ENCODE assay signal across 8 cellular contexts in genomic region chr10:125720002-125720382, GRCh38. TPM values are rescaled to one million over a fixed set of nuclear protein-coding genes. Genes with fewer than 3 reads are reported as not detected.
DNase-seq lines count a peak whose midpoint lies in the region; ATAC-seq and TF ChIP-seq lines count a peak whose summit lies in the region.

No MANE protein-coding gene starts in this region.

- DNase-seq in Peyer's patch = no peak
- DNase-seq in esophagus muscularis mucosa (ENCODE audit: extremely low spot score) = no peak
- DNase-seq in GM10248 (ENCODE audit: extremely low spot score) = no peak
- no peak for DNase-seq in omental fat pad (ENCODE audit: low spot score)

- H3K4me3 ChIP-seq in Peyer's patch = peak overlapping the region; percentile 72 to 87 (median 82)
- peak overlapping the region; percentile 78 to 91 (median 84) for H3K4me3 ChIP-seq in esophagus muscularis mucosa
- peak overlapping the region; percentile 98 for H3K4me3 ChIP-seq in parathyroid adenoma (ENCODE audit: low read depth, low read length)

- CTCF ChIA-PET in GM10248 (lab: Yijun Ruan, JAX) = no interaction called here

- POLR2A ChIA-PET in GM10248 (lab: Yijun Ruan, JAX) = no interaction called here

- no peak for TF ChIP-seq EP300 in esophagus muscularis mucosa (IDR thresholded peaks at IDR 0.05)

- no peaks in the 10 kb centered on the region for H3K79me2 ChIP-seq in parathyroid adenoma

- H3K27me3 ChIP-seq in Peyer's patch = no peaks in the 10 kb centered on the region
- H3K27me3 ChIP-seq in esophagus muscularis mucosa = no peaks in the 10 kb centered on the region
- H3K27me3 ChIP-seq in parathyroid adenoma (ENCODE audit: control insufficient read depth, insufficient read depth, low read length) = no peaks in the 10 kb centered on the region

- H3K4me2 ChIP-seq in parathyroid adenoma (ENCODE audit: low read length) = peak overlapping the region; percentile 99

- H3K36me3 ChIP-seq in Peyer's patch (peaks cover 0 to 33% (median 0%) of the 10 kb centered on the region in 3 donors), esophagus muscularis mucosa (peaks cover 13 to 38% (median 32%) of the 10 kb centered on the region in 4 donors), parathyroid adenoma (ENCODE audit: control insufficient read depth, insufficient read depth, low read length) (no peaks in the 10 kb centered on the region)

- TF ChIP-seq POLR2A in Peyer's patch (IDR thresholded peaks at IDR 0.05) (no peak), esophagus muscularis mucosa (IDR thresholded peaks at IDR 0.05; ENCODE audit: low read depth) (no peak)

- H3K9me3 ChIP-seq in Peyer's patch (no peaks in the 10 kb centered on the region), esophagus muscularis mucosa (no peaks in the 10 kb centered on the region), parathyroid adenoma (ENCODE audit: control insufficient read depth, low read length) (no peaks in the 10 kb centered on the region)

- H2AFZ ChIP-seq in parathyroid adenoma = peak overlapping the region; percentile 92

- peak overlapping the region; percentile 79 to 88 (median 84) for H3K27ac ChIP-seq in Peyer's patch
- peak overlapping the region; percentile 85 to 94 (median 90) for H3K27ac ChIP-seq in esophagus muscularis mucosa (replicated peaks in 1 of 4)
- peak overlapping the region; percentile 55 for H3K27ac ChIP-seq in parathyroid adenoma

- TF ChIP-seq CTCF in Peyer's patch (IDR thresholded peaks at IDR 0.05) (no peak), esophagus muscularis mucosa (IDR thresholded peaks at IDR 0.05) (no peak), parathyroid adenoma (IDR thresholded peaks at IDR 0.05) (no peak), GM10248 (IDR thresholded peaks at IDR 0.05; ENCODE audit: control extremely low read depth, extremely low read depth, low read depth, missing control alignments) (no peak), omental fat pad (IDR thresholded peaks at IDR 0.05) (no peak)

- ATAC-seq in GM19455 (IDR thresholded peaks at IDR 0.05; ENCODE audit: unreplicated experiment) (peak; percentile 1), HG03045 (IDR thresholded peaks at IDR 0.05; ENCODE audit: unreplicated experiment) (no peak), omental fat pad (ENCODE audit: low FRiP score) (no peak)
- ATAC-seq in activated CD4-positive, CD25-positive, alpha-beta regulatory T cell treated with anti-CD3 and anti-CD28 coated beads, Interleukin-2, amount 50 U/mL, for 24 hours = no peak

- WGBS in esophagus muscularis mucosa = under 1% methylated on average over 15 of the region's 15 CpGs

- intact Hi-C loops in esophagus muscularis mucosa (cut with DNase I) = no loop called here

- H3K9ac ChIP-seq in parathyroid adenoma = peak overlapping the region; percentile 50

- H3K4me1 ChIP-seq in Peyer's patch = peaks cover 0 to 13% (median 6%) of the 10 kb centered on the region in 4 donors
- H3K4me1 ChIP-seq in esophagus muscularis mucosa = peaks cover 15 to 31% (median 21%) of the 10 kb centered on the region in 4 donors
- no peaks in the 10 kb centered on the region for H3K4me1 ChIP-seq in parathyroid adenoma

RNA-seq across cellular contexts. Expression of gene EDRF1, which starts 0.5 kb away (rescaled TPM):
- total RNA-seq in Peyer's patch (10 to 100 TPM; 24.3 to 60.2 (median 36.5) TPM), esophagus muscularis mucosa (10 to 100 TPM in 3 of 4 donors, 1 to 10 TPM in 1; 9.9 to 17.4 (median 13.3) TPM), omental fat pad (10 to 100 TPM; 10.9 to 26.3 (median 22.1) TPM)

RNA-seq across cellular contexts. Expression of gene TEX36, which starts 37.0 kb away (rescaled TPM):
- total RNA-seq in Peyer's patch (not detected), esophagus muscularis mucosa (not detected), omental fat pad (not detected)

RNA-seq across cellular contexts. Expression of gene MMP21, which starts 55.6 kb away (rescaled TPM):
- 1 to 10 TPM in 2 of 4 donors, not detected in 2; 1.2 to 2.5 TPM for total RNA-seq in Peyer's patch
- not detected for total RNA-seq in esophagus muscularis mucosa
- not detected for total RNA-seq in omental fat pad
